9 cellular contexts compared by ENCODE assay signal in genomic region chr10:75410135-75410787, GRCh38. TPM values are rescaled to one million over a fixed set of nuclear protein-coding genes. Genes with fewer than 3 reads are reported as not detected.
DNase-seq lines count a peak whose midpoint lies in the region; ATAC-seq, FAIRE-seq and TF ChIP-seq lines count a peak whose summit lies in the region.
"Had no signal": no experiment of that assay in that cellular context is flagged by ENCODE, and none has a peak within 500 bp of the region (broad histone marks: within the 10 kb centered on the region; RNA-seq: fewer than 3 reads in every experiment).

No MANE protein-coding gene starts in this region.

- 0 out of 2 replicates have a peak, but pooled peaks cover 4% of the 10 kb centered on the region for H3K79me2 ChIP-seq in SK-N-SH (ENCODE audit: insufficient read depth)

- H3K27me3 Mint-ChIP-seq in T-helper 17 cell = peaks cover 65% of the 10 kb centered on the region

- TF ChIP-seq CTCF in SK-N-SH (IDR thresholded peaks at IDR 0.05) (no peak), foreskin keratinocyte (conservative IDR thresholded peaks at IDR 0.05) (no peak), sigmoid colon (IDR thresholded peaks at IDR 0.05) (no peak)

- H3K4me1 Mint-ChIP-seq in T-helper 17 cell = peaks cover 2% of the 10 kb centered on the region

- H3K27me3 ChIP-seq in SK-N-SH (ENCODE audit: insufficient read depth) = no peaks in the 10 kb centered on the region
- H3K27me3 ChIP-seq in foreskin keratinocyte = no peaks in the 10 kb centered on the region
- no peaks in the 10 kb centered on the region for H3K27me3 ChIP-seq in sigmoid colon

- peak overlapping the region; percentile 79 for H3K4me3 Mint-ChIP-seq in T-helper 17 cell

- peaks cover 0 to 7% of the 10 kb centered on the region in 2 experiments for H3K36me3 ChIP-seq in SK-N-SH (replicated peaks in 1 of 2; ENCODE audit: control insufficient read depth in 1 of 2, insufficient read depth in 2 of 2, low read length in 1 of 2)
- H3K36me3 ChIP-seq in sigmoid colon = no peaks in the 10 kb centered on the region

- no peak overlapping the region for H3K4me3 ChIP-seq in SK-N-SH (ENCODE audit: low read depth in 2 of 2, low read length in 1 of 2)
- no peak overlapping the region for H3K4me3 ChIP-seq in sigmoid colon

- H3K9me3 ChIP-seq in SK-N-SH = no peaks in the 10 kb centered on the region
- no peaks in the 10 kb centered on the region for H3K9me3 ChIP-seq in T-helper 17 cell (ENCODE audit: control insufficient read depth, low read length, poor library complexity, severe bottlenecking)
- no peaks in the 10 kb centered on the region for H3K9me3 ChIP-seq in sigmoid colon

- FAIRE-seq in frontal cortex (lab: Jason Lieb, UNC) = no peak

- peaks cover 7% of the 10 kb centered on the region for H3K36me3 Mint-ChIP-seq in T-helper 17 cell (ENCODE audit: low read depth)

- H4K20me1 ChIP-seq in SK-N-SH (ENCODE audit: insufficient read depth) = no peaks in the 10 kb centered on the region

- no peak for TF ChIP-seq POLR2A in sigmoid colon (IDR thresholded peaks at IDR 0.05)

- H3F3A ChIP-seq in SK-N-SH (replicated peaks; ENCODE audit: insufficient read depth) = peaks cover 5% of the 10 kb centered on the region

- intact Hi-C loops in sigmoid colon (cut with DNase I) = no loop called here

- H3K9me2 ChIP-seq in SK-N-SH = no peaks in the 10 kb centered on the region

- no peak overlapping the region; the same call in 1 of the 2 replicates for H2AFZ ChIP-seq in SK-N-SH (ENCODE audit: low read depth)

- TF ChIP-seq EP300 in SK-N-SH (IDR thresholded peaks at IDR 0.05; ENCODE audit: borderline replicate concordance in 1 of 2, low read depth in 1 of 2, low read length in 1 of 2) (no peak), sigmoid colon (IDR thresholded peaks at IDR 0.05) (no peak)

- ATAC-seq in SK-N-SH treated with all-trans-retinoic acid at 6 μM for 48 hours (no peak), T-helper 17 cell (no peak), foreskin keratinocyte (peak; percentile 13), GM19324 (IDR thresholded peaks at IDR 0.05; ENCODE audit: low FRiP score, unreplicated experiment) (no peak)

- H3K27ac ChIP-seq in SK-N-SH (ENCODE audit: low read depth in 2 of 2, low read length in 1 of 2) = no peak overlapping the region
- no peak overlapping the region for H3K27ac ChIP-seq in foreskin keratinocyte
- H3K27ac ChIP-seq in sigmoid colon = peak overlapping the region; percentile 85 to 98 (median 88)

- POLR2A ChIA-PET in SK-N-SH (lab: Yijun Ruan, JAX) = interaction anchor here (1.2 kb wide), 1 partner anchor 98 kb away, joined by 4 read pairs; no protein-coding TSS in a partner anchor

- peak overlapping the region; percentile 3 for H3K27ac Mint-ChIP-seq in T-helper 17 cell

- no peak overlapping the region for H3K9ac ChIP-seq in SK-N-SH

- DNase-seq in SK-N-SH (no peak), T-helper 17 cell (no peak), foreskin keratinocyte (peak in 1 of 2 donors; percentile 54), sigmoid colon (no peak), frontal cortex (ENCODE audit: low spot score in 2 of 2) (no peak)
- DNase-seq in activated effector memory CD4-positive, alpha-beta T cell treated with Interleukin-2 at 50 U/mL for 16 hours = no peak

- peak overlapping the region; percentile 93; the same call in 1 of the 2 replicates for H3K4me2 ChIP-seq in SK-N-SH

- TF ChIP-seq RAD21 in SK-N-SH (IDR thresholded peaks at IDR 0.05; ENCODE audit: low read length) = no peak

- CTCF ChIA-PET in SK-N-SH (lab: Yijun Ruan, JAX) = interaction anchor here (0.6 to 0.9 kb wide), 2 partner anchors 11 to 33 kb away, joined by 3 read pairs; no protein-coding TSS in a partner anchor

- 89% methylated on average over 6 of the region's 6 CpGs for WGBS in SK-N-SH (ENCODE audit: low lambda C conversion rate)
- 67 to 73% methylated on average over 6 of the region's 6 CpGs for WGBS in sigmoid colon, 2 donors

- H3K4me1 ChIP-seq in SK-N-SH (ENCODE audit: control insufficient read depth in 1 of 2, insufficient read depth in 2 of 2, low read depth in 1 of 2, low read length in 1 of 2) = peaks cover 0 to 6% of the 10 kb centered on the region in 2 experiments; a peak in 1 of 4 replicates
- H3K4me1 ChIP-seq in foreskin keratinocyte = peaks cover 9% of the 10 kb centered on the region
- H3K4me1 ChIP-seq in sigmoid colon = peaks cover 0 to 22% (median 11%) of the 10 kb centered on the region in 4 donors

TF ChIP-seq in SK-N-SH, 30 proteins besides CTCF, POLR2A, EP300 and RAD21:
- TF ChIP-seq PBX3 (IDR thresholded peaks at IDR 0.05) = no peak
- TF ChIP-seq MXI1 (IDR thresholded peaks at IDR 0.05; ENCODE audit: low read depth, low read length) = no peak
- TF ChIP-seq SMC3 (IDR thresholded peaks at IDR 0.05; ENCODE audit: low read depth, low read length) = no peak

TF ChIP-seq in SK-N-SH treated with all-trans-retinoic acid at 6 μM for 48 hours, 23 proteins besides CTCF, POLR2A, EP300 and RAD21 (continues in another document):
- TF ChIP-seq BACH2 (CRISPR knock-in tag; IDR thresholded peaks at IDR 0.05; ENCODE audit: borderline replicate concordance) (no peak), OSR1 (CRISPR knock-in tag; IDR thresholded peaks at IDR 0.05) (no peak), ARNTL (CRISPR knock-in tag; IDR thresholded peaks at IDR 0.05; ENCODE audit: borderline replicate concordance, low read depth) (no peak), TOX (CRISPR knock-in tag; IDR thresholded peaks at IDR 0.05; ENCODE audit: borderline replicate concordance) (no peak), TCF4 (CRISPR knock-in tag; IDR thresholded peaks at IDR 0.05; ENCODE audit: borderline replicate concordance) (no peak), ZFP3 (CRISPR knock-in tag; IDR thresholded peaks at IDR 0.05) (no peak), CSDC2 (CRISPR knock-in tag; IDR thresholded peaks at IDR 0.05) (no peak), PATZ1 (CRISPR knock-in tag; IDR thresholded peaks at IDR 0.05; ENCODE audit: borderline replicate concordance) (no peak), ESRRG (CRISPR knock-in tag; IDR thresholded peaks at IDR 0.05) (no peak), TSHZ2 (CRISPR knock-in tag; IDR thresholded peaks at IDR 0.05) (no peak)

RNA-seq across cellular contexts. Expression of gene ZNF503, which starts 8.7 kb away (rescaled TPM):
- polyA plus RNA-seq in SK-N-SH (2012; rRNA removed) (4.5 and 5.9 TPM in 2 replicates), foreskin keratinocyte (4.6 and 4.7 TPM in 2 replicates), sigmoid colon (1 to 10 TPM; 2.3 to 6.3 (median 5.4) TPM)
- polyA plus RNA-seq in SK-N-SH (2012; cell fraction: cytosol; rRNA removed) = 6.5 and 10.6 TPM in 2 replicates
- 18.3 and 26.9 TPM in 2 replicates for polyA plus RNA-seq in SK-N-SH (2012; cell fraction: nucleus; rRNA removed)
- total RNA-seq in T-helper 17 cell (under 1 TPM; 0.12 to 0.50 TPM), foreskin keratinocyte (5.1 and 5.7 TPM in 2 replicates), sigmoid colon (10 to 100 TPM; 10.0 to 20.3 (median 18.2) TPM), frontal cortex (1.6 TPM)

RNA-seq across cellular contexts. Expression of gene LRMDA, which starts 21.2 kb away (rescaled TPM):
- polyA plus RNA-seq in SK-N-SH (2012; rRNA removed) (0.37 and 0.95 TPM in 2 replicates), foreskin keratinocyte (0.10 TPM in 1 of 2 replicates, not detected in the other), sigmoid colon (1 to 10 TPM; 2.8 to 9.0 (median 4.2) TPM)
- 0.08 and 0.41 TPM in 2 replicates for polyA plus RNA-seq in SK-N-SH (2012; cell fraction: cytosol; rRNA removed)
- polyA plus RNA-seq in SK-N-SH (2012; cell fraction: nucleus; rRNA removed) = 0.13 and 0.32 TPM in 2 replicates
- total RNA-seq in T-helper 17 cell (not detected), foreskin keratinocyte (not detected in 2 replicates), sigmoid colon (10 to 100 TPM in 3 of 4 donors, 1 to 10 TPM in 1; 5.7 to 22.2 (median 13.7) TPM), frontal cortex (4.5 TPM)
- total RNA-seq: A673 had no signal

Comparison
In these comparisons a context has a peak if more than half of its experiments do, and no peak if none do; other contexts are left out.
1. H3K27ac ChIP-seq: peak in sigmoid colon (4 of 4); none in SK-N-SH (0 of 2) and foreskin keratinocyte (single experiment).